17 cellular contexts compared by ENCODE assay signal in genomic region chr7:142553216-142553615, GRCh38.
DNase-seq lines count a peak whose midpoint lies in the region; ATAC-seq, FAIRE-seq and TF ChIP-seq lines count a peak whose summit lies in the region.
"Had no signal": no experiment of that assay in that cellular context is flagged by ENCODE, and none has a peak within 500 bp of the region (broad histone marks: within the 10 kb centered on the region; RNA-seq: fewer than 3 reads in every experiment).

No MANE protein-coding gene starts in this region.

- peak; percentile 46 for DNase-seq in BJ (ENCODE audit: low read depth)
- DNase-seq in HFFc6, result peak; percentile 38
- peak; percentile 30 for DNase-seq in astrocyte (ENCODE audit: low read depth)
- DNase-seq in foreskin fibroblast, result peak; percentile 65 to 83
- DNase-seq in effector memory CD4-positive, alpha-beta T cell, result no peak
- DNase-seq in natural killer cell, result no peak
- DNase-seq in GM12892 (ENCODE audit: insufficient read length), result no peak
- no peak for DNase-seq in T-cell
- DNase-seq: ACHN, NCI-H1436 treated with DMSO at 0.1 percent for 48 hours, NCI-H2081, NCI-H510A treated with DMSO at 0.1 percent for 48 hours, SJCRH30 had no signal

- H3K9me3 ChIP-seq in astrocyte (ENCODE audit: insufficient read depth, low read depth, low read length), result no peaks in the 10 kb centered on the region
- no peaks in the 10 kb centered on the region for H3K9me3 ChIP-seq in effector memory CD4-positive, alpha-beta T cell (ENCODE audit: control insufficient read depth, low read length)
- H3K9me3 ChIP-seq: SJCRH30 had no signal

- ATAC-seq in natural killer cell (no peak), T-cell (replicated peaks in 1 of 4) (no peak)
- ATAC-seq: GM23338 had no signal

- CTCF ChIA-PET in BJ (lab: Yijun Ruan, JAX), result interaction anchor here (1.0 to 1.4 kb wide), 2 partner anchors 9 to 18 kb away, joined by 3 to 4 read pairs; no protein-coding TSS in a partner anchor
- CTCF ChIA-PET in T-cell (lab: Charles Lee), result interaction anchor here in 1 of 2 donors (1.5 kb wide), 1 partner anchor 35 kb away, joined by 3 read pairs; no protein-coding TSS in a partner anchor

- TF ChIP-seq CTCF in BJ (IDR thresholded peaks at IDR 0.05; ENCODE audit: insufficient read depth, low read depth, low read length), result no peak
- no peak for TF ChIP-seq CTCF in HFFc6 (IDR thresholded peaks at IDR 0.05)
- no peak for TF ChIP-seq CTCF in astrocyte (IDR thresholded peaks at IDR 0.05; ENCODE audit: insufficient read depth, low read depth, low read length)
- no peak for TF ChIP-seq CTCF in foreskin fibroblast (IDR thresholded peaks at IDR 0.05; ENCODE audit: low read depth, low read length)
- TF ChIP-seq CTCF in natural killer cell (IDR thresholded peaks at IDR 0.05), result no peak

- H3K27ac ChIP-seq in astrocyte (ENCODE audit: low read depth, low read length), result no peak overlapping the region
- H3K27ac ChIP-seq in effector memory CD4-positive, alpha-beta T cell (ENCODE audit: insufficient read depth, low read length, poor library complexity, severe bottlenecking), result no peak overlapping the region
- H3K27ac ChIP-seq: C4-2B, RWPE1, SJCRH30 had no signal

- H3K4me2 ChIP-seq in astrocyte (ENCODE audit: low read length), result no peak overlapping the region
- H3K4me2 ChIP-seq: GM23338 had no signal

- H3K27me3 Mint-ChIP-seq in HFFc6 (ENCODE audit: insufficient read depth) (no peaks in the 10 kb centered on the region), astrocyte (ENCODE audit: low read depth, unreplicated experiment) (no peaks in the 10 kb centered on the region), natural killer cell (ENCODE audit: low read depth in 2 of 2) (peaks cover 3 to 9% of the 10 kb centered on the region in 2 donors), T-cell (peaks cover 0 to 3% of the 10 kb centered on the region in 2 donors)

- no peaks in the 10 kb centered on the region for H4K20me1 ChIP-seq in astrocyte (ENCODE audit: insufficient read depth, low read length)

- H3K4me3 ChIP-seq in BJ (ENCODE audit: low read depth, low read length) (no peak overlapping the region), astrocyte (ENCODE audit: insufficient read depth, low read depth, low read length) (no peak overlapping the region), foreskin fibroblast (ENCODE audit: low read depth in 1 of 2, low read length in 2 of 2) (no peak overlapping the region)
- no peak overlapping the region for H3K4me3 ChIP-seq in effector memory CD4-positive, alpha-beta T cell (ENCODE audit: insufficient read depth, low read depth, low read length, poor library complexity, severe bottlenecking)
- H3K4me3 ChIP-seq: GM23338, SJCRH30 had no signal

- TF ChIP-seq POLR2A in GM12892 (IDR thresholded peaks at IDR 0.05; ENCODE audit: low read depth, low read length), result no peak

- no peaks in the 10 kb centered on the region for H3K79me2 ChIP-seq in astrocyte (ENCODE audit: insufficient read depth, low read length)

- no peak for FAIRE-seq in astrocyte (lab: Jason Lieb, UNC)
- no peak for FAIRE-seq in GM12892 (lab: Jason Lieb, UNC)
- FAIRE-seq: HTR-8/SVneo had no signal

- H2AFZ ChIP-seq in astrocyte (ENCODE audit: low read depth, low read length), result no peak overlapping the region
- H2AFZ ChIP-seq: GM23338 had no signal

- peaks cover 40% of the 10 kb centered on the region for H3K4me1 ChIP-seq in astrocyte (ENCODE audit: insufficient read depth, low read length)
- H3K4me1 ChIP-seq in effector memory CD4-positive, alpha-beta T cell (ENCODE audit: control insufficient read depth, insufficient read depth, low read length, poor library complexity, severe bottlenecking), result no peaks in the 10 kb centered on the region

- H3K9ac ChIP-seq in astrocyte (ENCODE audit: low read length), result no peak overlapping the region

- H3K27me3 ChIP-seq in BJ (ENCODE audit: control insufficient read depth, insufficient read depth, low read length) (no peaks in the 10 kb centered on the region), astrocyte (ENCODE audit: insufficient read depth, low read length) (no peaks in the 10 kb centered on the region)
- no peaks in the 10 kb centered on the region for H3K27me3 ChIP-seq in effector memory CD4-positive, alpha-beta T cell (replicated peaks; ENCODE audit: control insufficient read depth, insufficient read depth, low read length, poor library complexity, severe bottlenecking)

- H3K4me1 Mint-ChIP-seq in HFFc6 (ENCODE audit: low read depth) (peaks cover 76% of the 10 kb centered on the region), astrocyte (ENCODE audit: low read depth, unreplicated experiment) (peaks cover 39% of the 10 kb centered on the region), natural killer cell (peaks cover 4% of the 10 kb centered on the region in 2 donors), T-cell (peaks cover 0 to 3% (median 3%) of the 10 kb centered on the region in 3 donors)

- no peak overlapping the region for H3K4me3 Mint-ChIP-seq in HFFc6
- no peak overlapping the region for H3K4me3 Mint-ChIP-seq in astrocyte (ENCODE audit: unreplicated experiment)
- H3K4me3 Mint-ChIP-seq in natural killer cell, result no peak overlapping the region
- no peak overlapping the region for H3K4me3 Mint-ChIP-seq in T-cell
- H3K4me3 Mint-ChIP-seq: GM23338 had no signal

- H3K9me3 Mint-ChIP-seq in HFFc6 (no peaks in the 10 kb centered on the region), astrocyte (ENCODE audit: unreplicated experiment) (no peaks in the 10 kb centered on the region), natural killer cell (no peaks in the 10 kb centered on the region), T-cell (no peaks in the 10 kb centered on the region)
- H3K9me3 Mint-ChIP-seq: GM23338 had no signal

- POLR2A ChIA-PET in BJ (lab: Charles Lee), result interaction anchor here (0.5 to 0.9 kb wide), 4 partner anchors 10 to 839 kb away, joined by 3 to 4 read pairs (median 4); no protein-coding TSS in a partner anchor
- POLR2A ChIA-PET in T-cell (lab: Charles Lee), result no interaction called here

- peak overlapping the region; percentile 69 for H3K27ac Mint-ChIP-seq in HFFc6
- H3K27ac Mint-ChIP-seq in astrocyte (ENCODE audit: unreplicated experiment), result no peak overlapping the region
- no peak overlapping the region for H3K27ac Mint-ChIP-seq in natural killer cell
- H3K27ac Mint-ChIP-seq in T-cell, result no peak overlapping the region
- H3K27ac Mint-ChIP-seq: GM23338 had no signal

- H3K36me3 ChIP-seq in BJ (ENCODE audit: control insufficient read depth, insufficient read depth, low read length), result no peaks in the 10 kb centered on the region
- no peaks in the 10 kb centered on the region for H3K36me3 ChIP-seq in astrocyte (ENCODE audit: insufficient read depth, low read length)
- no peaks in the 10 kb centered on the region for H3K36me3 ChIP-seq in effector memory CD4-positive, alpha-beta T cell (ENCODE audit: control insufficient read depth, insufficient read depth, low read length)
- H3K36me3 ChIP-seq: SJCRH30 had no signal

- H3K36me3 Mint-ChIP-seq in HFFc6 (ENCODE audit: low read depth) (no peaks in the 10 kb centered on the region), astrocyte (ENCODE audit: low read depth, unreplicated experiment) (no peaks in the 10 kb centered on the region), natural killer cell (no peaks in the 10 kb centered on the region), T-cell (no peaks in the 10 kb centered on the region)

- intact Hi-C loops in natural killer cell (cut with micrococcal nuclease), result no loop called here

Comparison
In these comparisons a context has a peak if more than half of its experiments do, and no peak if none do; other contexts are left out.
1. DNase-seq: peak in BJ (single experiment), HFFc6 (single experiment), astrocyte (single experiment) and foreskin fibroblast (2 of 2); none in effector memory CD4-positive, alpha-beta T cell (0 of 3), natural killer cell (single experiment), GM12892 (single experiment) and T-cell (0 of 34).